In genomic region chr5:104909803-104910202, GRCh38 we compare ENCODE assay signal across 19 cellular contexts.
"Had no signal": no experiment of that assay in that cellular context is flagged by ENCODE, and none has a peak within 500 bp of the region (broad histone marks: within the 10 kb centered on the region; RNA-seq: fewer than 3 reads in every experiment).

No MANE protein-coding gene starts in this region.

- H3K4me3 Mint-ChIP-seq: activated naive CD8-positive, alpha-beta T cell; nephron progenitor cell; stimulated activated naive CD8-positive, alpha-beta T cell treated with anti-CD3 and anti-CD28 coated beads, Interleukin-15, Interleukin-2, amounts not matched to agents 100 ng/mL and 50 ng/mL, for 24 hours had no signal

- H3K4me1 ChIP-seq: parathyroid adenoma, tibial nerve, uterus had no signal

- H3K27ac ChIP-seq: parathyroid adenoma, tibial nerve, uterus had no signal

- H3K9me3 Mint-ChIP-seq: nephron progenitor cell; stimulated activated naive CD8-positive, alpha-beta T cell treated with anti-CD3 and anti-CD28 coated beads, Interleukin-15, Interleukin-2, amounts not matched to agents 100 ng/mL and 50 ng/mL, for 24 hours had no signal

- H3K4me1 Mint-ChIP-seq: nephron progenitor cell had no signal

- H3K9ac ChIP-seq: parathyroid adenoma had no signal

- H3K36me3 ChIP-seq: tibial nerve, uterus had no signal

- H3K79me2 ChIP-seq: parathyroid adenoma had no signal

- H3K9me3 ChIP-seq: tibial nerve, uterus had no signal

- H3K27me3 ChIP-seq: tibial nerve, uterus had no signal

- H3K4me3 ChIP-seq: tibial nerve, uterus had no signal

- H3K27ac Mint-ChIP-seq: activated naive CD8-positive, alpha-beta T cell; nephron progenitor cell; stimulated activated naive CD8-positive, alpha-beta T cell treated with anti-CD3 and anti-CD28 coated beads, Interleukin-15, Interleukin-2, amounts not matched to agents 100 ng/mL and 50 ng/mL, for 24 hours had no signal

- H3K36me3 Mint-ChIP-seq: activated naive CD8-positive, alpha-beta T cell had no signal

- H2AFZ ChIP-seq: parathyroid adenoma had no signal

- DNase-seq: activated CD4-positive, alpha-beta T cell treated with anti-CD3 and anti-CD28 coated beads for 1 hour; activated CD4-positive, alpha-beta T cell treated with anti-CD3 and anti-CD28 coated beads, Interleukin-2, amount 50 U/mL, for 1 hour; activated gamma-delta T cell treated with Interleukin-2 at 50 U/mL for 16 hours; activated T-cell treated with anti-CD3 and anti-CD28 coated beads, Interleukin-2, amount 50 U/mL, for 1 hour; cerebellar nuclear complex; cortex of kidney; effector CD4-positive, alpha-beta T cell; hippocampal formation; left ventricle myocardium superior; nephron progenitor cell; right cardiac atrium; stimulated activated CD4-positive, alpha-beta T cell treated with anti-CD3 and anti-CD28 coated beads, Interleukin-12 subunit alpha, Interleukin-12 subunit beta, amount 100 ng/mL, for 4 hours; substantia nigra; T-helper 1 cell; uterus had no signal

- H3K27me3 Mint-ChIP-seq: activated naive CD8-positive, alpha-beta T cell; stimulated activated naive CD8-positive, alpha-beta T cell treated with anti-CD3 and anti-CD28 coated beads, Interleukin-15, Interleukin-2, amounts not matched to agents 100 ng/mL and 50 ng/mL, for 24 hours had no signal

- ATAC-seq: left ventricle myocardium superior, right cardiac atrium had no signal
